Comparison of ENCODE assay signal across 9 cellular contexts in the genomic region with DNA sequence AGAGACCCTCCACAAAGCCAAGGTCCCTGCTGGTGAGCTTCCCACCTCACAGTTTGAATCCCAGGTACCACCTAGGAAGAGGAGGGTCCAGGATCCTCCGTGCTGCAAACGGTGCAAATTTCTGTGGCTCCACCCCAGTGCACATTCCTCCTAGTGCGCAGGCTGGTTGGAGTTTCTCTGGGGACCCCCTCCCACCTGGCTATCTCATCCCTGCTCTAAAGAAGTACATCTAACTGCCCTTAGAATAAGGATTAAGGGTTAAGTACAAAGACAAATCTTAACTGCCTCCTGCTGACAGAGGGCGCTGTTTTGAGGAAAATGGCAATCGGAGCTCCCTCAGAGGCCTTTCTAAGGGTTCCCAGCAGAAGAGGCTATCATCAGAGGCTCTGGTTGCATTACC.
A peak's percentile ranks its signal among the peaks of the same experiment; 100 is the strongest.
DNase-seq lines count a peak whose midpoint lies in the region; ATAC-seq and TF ChIP-seq lines count a peak whose summit lies in the region.
"Had no signal": no experiment of that assay in that cellular context is flagged by ENCODE, and none has a peak within 500 bp of the region (broad histone marks: within the 10 kb centered on the region; RNA-seq: fewer than 3 reads in every experiment).

No MANE protein-coding gene starts in this region.

- H2BK5ac ChIP-seq in H9 (ENCODE audit: insufficient read length, low read length), result no peak overlapping the region

- ATAC-seq in Panc1 (no peak), HG02678 (IDR thresholded peaks at IDR 0.05; ENCODE audit: unreplicated experiment) (no peak), Right ventricle myocardium inferior (no peak)

- no peak overlapping the region for H2BK15ac ChIP-seq in H9 (ENCODE audit: low read depth, low read length)

- no peak overlapping the region for H4K8ac ChIP-seq in H9 (replicated peaks; ENCODE audit: insufficient read length, low read depth, low read length)

- no peaks in the 10 kb centered on the region for H3K36me3 ChIP-seq in Panc1 (ENCODE audit: control insufficient read depth, insufficient read depth, low read length)

- H3K27me3 ChIP-seq in H9 (ENCODE audit: insufficient read depth, low read length) (no peaks in the 10 kb centered on the region), Panc1 (ENCODE audit: control insufficient read depth, insufficient read depth, low read length) (no peaks in the 10 kb centered on the region)

- H2BK12ac ChIP-seq in H9 (ENCODE audit: insufficient read length, low read depth, low read length), result no peak overlapping the region

- H3K4ac ChIP-seq in H9 (ENCODE audit: low read depth, low read length), result no peak overlapping the region

- no peak overlapping the region for H3T11ph ChIP-seq in H9 (ENCODE audit: low read length)

- H3K23ac ChIP-seq in H9 (ENCODE audit: insufficient read length, low read depth, low read length), result no peak overlapping the region

- H4K5ac ChIP-seq in H9 (ENCODE audit: insufficient read length, low read depth, low read length), result no peak overlapping the region

- H2AK5ac ChIP-seq in H9 (ENCODE audit: insufficient read length, low read length), result no peak overlapping the region

- H2BK120ac ChIP-seq in H9 (ENCODE audit: low read depth, low read length, poor library complexity, severe bottlenecking), result no peak overlapping the region

- WGBS in H9 (ENCODE audit: extremely low coverage, insufficient read length, low lambda C conversion rate), result no CpG with 5 or more reads among the region's 5 CpGs

- peaks cover 0 to 2% (median 0%) of the 10 kb centered on the region in 3 experiments; a peak in 1 of 7 replicates for H3K36me3 Mint-ChIP-seq in H9 (ENCODE audit: insufficient read depth in 1 of 3, low read depth in 3 of 3)

- intact Hi-C loops in Panc1 (cut with micrococcal nuclease; ENCODE audit: unreplicated experiment), result no loop called here
- intact Hi-C loops in Right ventricle myocardium inferior (cut with DNase I), result no loop called here

- no peak overlapping the region; a peak in 1 of 7 replicates for H3K27ac Mint-ChIP-seq in H9

- peaks cover 0 to 1% of the 10 kb centered on the region in 2 experiments; a peak in 1 of 5 replicates for H3K9me3 Mint-ChIP-seq in H9

- H3K4me1 ChIP-seq in H9 (ENCODE audit: insufficient read depth, low read length), result no peaks in the 10 kb centered on the region
- no peaks in the 10 kb centered on the region for H3K4me1 ChIP-seq in Panc1 (ENCODE audit: control insufficient read depth, insufficient read depth, low read length)

- POLR2A ChIA-PET in Panc1 (lab: Charles Lee), result no interaction called here

- H3K79me2 ChIP-seq in H9 (ENCODE audit: insufficient read depth, low read length), result no peaks in the 10 kb centered on the region

- TF ChIP-seq CTCF in GM12874 (IDR thresholded peaks at IDR 0.05; ENCODE audit: insufficient read depth, low read depth, low read length) (peak; percentile 47; the same call in 1 of the 2 replicates), H9 (conservative IDR thresholded peaks at IDR 0.05) (peak; percentile 86), Panc1 (IDR thresholded peaks at IDR 0.05) (peak; percentile 22; the same call in 1 of the 2 replicates)

- no peak overlapping the region for H4K91ac ChIP-seq in H9 (ENCODE audit: insufficient read length, low read depth, low read length)

- no peak overlapping the region for H3K4me3 Mint-ChIP-seq in H9

- no peak overlapping the region for H3K4me2 ChIP-seq in H9 (ENCODE audit: insufficient read depth, insufficient read length, low read length)

- in situ Hi-C loops in Panc1 (cut with HindIII; ENCODE audit: low pct_unique_long_range_greater_than_20kb, low sequenced_read_pairs), result no loop called here

- H3K9ac ChIP-seq in H9 (ENCODE audit: extremely low read depth, insufficient read length, low read length), result no peak overlapping the region

- H3K4me1 Mint-ChIP-seq in H9, result peaks cover 7 to 17% of the 10 kb centered on the region in 2 experiments

- H3K4me3 ChIP-seq in Panc1 (ENCODE audit: low read depth in 2 of 2, low read length in 2 of 2), result no peak overlapping the region

- DNase-seq in H9 (peak; percentile 85), Panc1 (ENCODE audit: low read depth, low spot score) (no peak), islet precursor cell (peak; percentile 68), OCI-M2 (lab: John Stamatoyannopoulos, UW; ENCODE audit: unreplicated experiment) (no peak), RKO (ENCODE audit: low spot score) (no peak), Right ventricle myocardium inferior (ENCODE audit: missing footprints) (no peak)
- DNase-seq: NCI-H774 had no signal

- H3K27me3 Mint-ChIP-seq in H9 (ENCODE audit: low read depth), result no peaks in the 10 kb centered on the region

- H3K9me3 ChIP-seq in H9 (ENCODE audit: control insufficient read depth, low read depth, low read length), result no peaks in the 10 kb centered on the region
- no peaks in the 10 kb centered on the region for H3K9me3 ChIP-seq in Panc1 (ENCODE audit: control insufficient read depth, insufficient read depth, low read depth, low read length)

- no peaks in the 10 kb centered on the region for H4K20me1 ChIP-seq in H9 (ENCODE audit: control insufficient read depth, insufficient read depth, insufficient read length)

- no peak overlapping the region for H3K56ac ChIP-seq in H9 (ENCODE audit: insufficient read length, low read depth, low read length)

- no peak overlapping the region for H3K14ac ChIP-seq in H9 (ENCODE audit: insufficient read depth, low read length)

- CTCF ChIA-PET in Panc1 (lab: Charles Lee), result no interaction called here

- no TSS peak for BruUV-seq in Panc1 (replicated peaks; lab: Mats Ljungman, UMichigan)

- H3K18ac ChIP-seq in H9 (ENCODE audit: insufficient read length, low read depth, low read length), result no peak overlapping the region

- no peaks in the 10 kb centered on the region for H3K79me1 ChIP-seq in H9 (ENCODE audit: insufficient read depth, low read depth, low read length, poor library complexity, severe bottlenecking)

- no peak overlapping the region for H2BK20ac ChIP-seq in H9 (ENCODE audit: low read depth, low read length, poor library complexity, severe bottlenecking)

- H2AFZ ChIP-seq in H9 (ENCODE audit: low read length), result no peak overlapping the region

- H3K27ac ChIP-seq in H9 (ENCODE audit: insufficient read length, low read depth, low read length), result no peak overlapping the region
- no peak overlapping the region for H3K27ac ChIP-seq in Panc1 (ENCODE audit: low read length)

- no peaks in the 10 kb centered on the region for H3K23me2 ChIP-seq in H9 (ENCODE audit: insufficient read length, low read depth, low read length, poor library complexity, severe bottlenecking)

Comparison
In these comparisons a context has a peak if more than half of its experiments do, and no peak if none do; other contexts are left out.
1. CTCF ChIP-seq: peak in every context shown above with its lines; median percentile 86 in H9; 47 in GM12874; 22 in Panc1.
2. DNase-seq: peak in H9 (single experiment) and islet precursor cell (single experiment); none in Panc1 (single experiment), OCI-M2 (single experiment), RKO (single experiment) and Right ventricle myocardium inferior (single experiment).